In genomic region chr3:176919836-176920760, GRCh38 we compare ENCODE assay signal across 10 cellular contexts.
DNase-seq lines count a peak whose midpoint lies in the region; ATAC-seq and TF ChIP-seq lines count a peak whose summit lies in the region.
"Had no signal": no experiment of that assay in that cellular context is flagged by ENCODE, and none has a peak within 500 bp of the region (broad histone marks: within the 10 kb centered on the region; RNA-seq: fewer than 3 reads in every experiment).

No MANE protein-coding gene starts in this region.

- peak; percentile 25 for ATAC-seq in body of pancreas
- ATAC-seq in HG03442 (IDR thresholded peaks at IDR 0.05; ENCODE audit: unreplicated experiment) = no peak

- no peak overlapping the region for H3K4me3 ChIP-seq in body of pancreas
- H3K4me3 ChIP-seq in mesenchymal stem cell (ENCODE audit: insufficient read depth in 1 of 2, low read depth in 1 of 2, low read length in 2 of 2) = no peak overlapping the region
- H3K4me3 ChIP-seq: Peyer's patch had no signal

- no peak overlapping the region for H3K23ac ChIP-seq in mesenchymal stem cell (ENCODE audit: low read length in 2 of 2)

- H2BK120ac ChIP-seq in mesenchymal stem cell (ENCODE audit: low read depth, low read length) = no peak overlapping the region

- H2BK15ac ChIP-seq in mesenchymal stem cell (ENCODE audit: low read depth, poor library complexity, severe bottlenecking) = no peak overlapping the region

- H3K4me1 ChIP-seq in body of pancreas (peaks cover 42% of the 10 kb centered on the region), mesenchymal stem cell (ENCODE audit: control insufficient read depth, insufficient read depth, low read depth, low read length) (no peaks in the 10 kb centered on the region)
- H3K4me1 ChIP-seq: Peyer's patch had no signal

- peak overlapping the region; percentile 74 for H2AFZ ChIP-seq in mesenchymal stem cell (ENCODE audit: low read depth, low read length)

- DNase-seq in DMS79 (lab: John Stamatoyannopoulos, UW) (peak; percentile 83), NCI-H2081 treated with DMSO at 0.1 percent for 48 hours (lab: John Stamatoyannopoulos, UW) (peak; percentile 47), body of pancreas (peak in 3 of 4 donors; percentile 15 to 35 (median 19)), mesenchymal stem cell (peak; percentile 93), cerebellum (ENCODE audit: low spot score) (no peak), SW480 (ENCODE audit: low spot score) (no peak)
- no peak for DNase-seq in central memory CD4-positive, alpha-beta T cell
- DNase-seq: activated CD4-positive, alpha-beta memory T cell treated with anti-CD3 and anti-CD28 coated beads, Interleukin-2, amount 10 ng/mL, durations not matched to agents 7 days and 5 days; Peyer's patch had no signal

- H3K9ac ChIP-seq in mesenchymal stem cell (ENCODE audit: low read length) = no peak overlapping the region

- TF ChIP-seq POLR2A in body of pancreas (IDR thresholded peaks at IDR 0.05) = no peak

- H3K9me3 ChIP-seq in body of pancreas (no peaks in the 10 kb centered on the region), mesenchymal stem cell (ENCODE audit: control insufficient read depth, low read length) (peaks cover 4% of the 10 kb centered on the region)
- H3K9me3 ChIP-seq: Peyer's patch had no signal

- WGBS in body of pancreas, 2 donors = 73 to 79% methylated on average over 11 of the region's 11 CpGs
- 47% methylated on average over 7 of the region's 11 CpGs for WGBS in mesenchymal stem cell

- no peaks in the 10 kb centered on the region for H3K79me1 ChIP-seq in mesenchymal stem cell (replicated peaks; ENCODE audit: low read length, poor library complexity, severe bottlenecking)

- H4K8ac ChIP-seq in mesenchymal stem cell (ENCODE audit: low read length) = peak overlapping the region; percentile 95

- H2BK12ac ChIP-seq in mesenchymal stem cell (ENCODE audit: low read length in 2 of 2) = no peak overlapping the region

- no peak overlapping the region for H2AK5ac ChIP-seq in mesenchymal stem cell (ENCODE audit: low read length, severe bottlenecking)

- no peaks in the 10 kb centered on the region for H3K36me3 ChIP-seq in body of pancreas (replicated peaks in 1 of 2; ENCODE audit: insufficient read depth in 1 of 2, low read depth in 2 of 2)
- H3K36me3 ChIP-seq in mesenchymal stem cell (ENCODE audit: control insufficient read depth in 1 of 2, insufficient read depth in 2 of 2, low read depth in 1 of 2, low read length in 2 of 2) = no peaks in the 10 kb centered on the region
- H3K36me3 ChIP-seq: Peyer's patch had no signal

- H2BK5ac ChIP-seq in mesenchymal stem cell (ENCODE audit: low read depth, low read length, poor library complexity, severe bottlenecking) = no peak overlapping the region

- TF ChIP-seq CTCF in body of pancreas (IDR thresholded peaks at IDR 0.05) = no peak

- peak overlapping the region; percentile 37 to 62 for H3K18ac ChIP-seq in mesenchymal stem cell (ENCODE audit: low read depth in 1 of 2, low read length in 2 of 2)

- no peak overlapping the region for H4K91ac ChIP-seq in mesenchymal stem cell (ENCODE audit: low read length)

- intact Hi-C loops in body of pancreas (cut with DNase I) = no loop called here

- no peak overlapping the region for H3K4me2 ChIP-seq in mesenchymal stem cell (ENCODE audit: low read length, poor library complexity, severe bottlenecking)

- H3K27me3 ChIP-seq in body of pancreas (no peaks in the 10 kb centered on the region), mesenchymal stem cell (ENCODE audit: control insufficient read depth in 1 of 2, insufficient read depth in 1 of 2, low read length in 2 of 2) (no peaks in the 10 kb centered on the region)
- H3K27me3 ChIP-seq: Peyer's patch had no signal

- H3K14ac ChIP-seq in mesenchymal stem cell (ENCODE audit: low read length in 2 of 2) = no peak overlapping the region

- H3K27ac ChIP-seq in body of pancreas = peak overlapping the region; percentile 9 to 69 (median 43)
- H3K27ac ChIP-seq in mesenchymal stem cell (ENCODE audit: low read length, poor library complexity, severe bottlenecking) = no peak overlapping the region
- H3K27ac ChIP-seq: Peyer's patch had no signal

- no peak overlapping the region for H3K4ac ChIP-seq in mesenchymal stem cell (ENCODE audit: low read depth in 1 of 2, low read length in 2 of 2)

Comparison
In these comparisons a context has a peak if more than half of its experiments do, and no peak if none do; other contexts are left out.
1. DNase-seq: peak in DMS79 (single experiment), NCI-H2081 treated with DMSO at 0.1 percent for 48 hours (single experiment), body of pancreas (3 of 4) and mesenchymal stem cell (single experiment); none in central memory CD4-positive, alpha-beta T cell (single experiment), cerebellum (single experiment) and SW480 (single experiment).